15 cellular contexts compared by ENCODE assay signal in the genomic region with DNA sequence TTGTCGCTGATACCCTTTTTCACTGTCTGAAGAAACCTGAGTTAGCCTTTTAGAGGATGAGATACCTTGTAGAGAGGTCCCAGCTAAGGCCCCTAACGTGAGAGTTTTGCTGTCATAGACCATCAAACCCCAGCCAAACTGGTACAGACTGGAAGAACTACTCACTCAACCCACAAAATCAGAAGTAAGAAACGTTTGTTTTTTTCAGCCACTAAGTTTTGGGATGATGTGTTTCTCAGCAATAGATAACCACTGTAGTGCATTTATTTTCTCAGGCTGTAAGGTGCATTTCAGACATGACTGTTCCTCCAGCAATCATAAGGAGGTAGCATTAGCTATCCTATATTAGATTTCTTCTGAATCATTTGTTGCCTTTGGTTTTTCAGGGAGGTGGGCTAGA.
DNase-seq lines count a peak whose midpoint lies in the region; ATAC-seq, FAIRE-seq and TF ChIP-seq lines count a peak whose summit lies in the region.
"Had no signal": no experiment of that assay in that cellular context is flagged by ENCODE, and none has a peak within 500 bp of the region (broad histone marks: within the 10 kb centered on the region; RNA-seq: fewer than 3 reads in every experiment).

No MANE protein-coding gene starts in this region.

- TF ChIP-seq CTCF in GM10266 (IDR thresholded peaks at IDR 0.05; ENCODE audit: control insufficient read depth, insufficient read depth, low read depth, missing control alignments), result no peak

- peak; percentile 86 for ATAC-seq in GM19395 (IDR thresholded peaks at IDR 0.05; ENCODE audit: unreplicated experiment)
- ATAC-seq in HG02623 (IDR thresholded peaks at IDR 0.05; ENCODE audit: unreplicated experiment), result peak; percentile 81
- peak; percentile 74 for ATAC-seq in HG03139 (IDR thresholded peaks at IDR 0.05; ENCODE audit: unreplicated experiment)
- ATAC-seq in GM18505 (IDR thresholded peaks at IDR 0.05; ENCODE audit: unreplicated experiment), result no peak

- FAIRE-seq in H54 (lab: Jason Lieb, UNC), result no peak
- FAIRE-seq: A204.1 had no signal

- TF ChIP-seq POLR2A in GM18505 (IDR thresholded peaks at IDR 0.05; ENCODE audit: borderline replicate concordance, extremely low read depth, insufficient read depth, insufficient read length) (no peak), H54 (IDR thresholded peaks at IDR 0.05; ENCODE audit: low read depth, low read length) (no peak)

- DNase-seq in GM10266 (ENCODE audit: extremely low spot score) (peak; percentile 9), H54 (ENCODE audit: insufficient read length, low spot score) (no peak), NCI-H510A treated with DMSO at 0.1 percent for 48 hours (lab: John Stamatoyannopoulos, UW) (no peak), SW480 (ENCODE audit: low spot score) (no peak)
- DNase-seq: activated CD4-positive, alpha-beta T cell treated with anti-CD3 and anti-CD28 coated beads for 1 hour; CD4-positive, alpha-beta memory T cell; Karpas-422; NCI-H1436; NCI-H526; RPMI8226 had no signal
